16 cellular contexts compared by ENCODE assay signal in genomic region chr11:17811416-17811815, GRCh38.
"Had no signal": no experiment of that assay in that cellular context is flagged by ENCODE, and none has a peak within 500 bp of the region (broad histone marks: within the 10 kb centered on the region; RNA-seq: fewer than 3 reads in every experiment).

No MANE protein-coding gene starts in this region.

- H3K27me3 ChIP-seq: esophagus squamous epithelium, gastroesophageal sphincter, right atrium auricular region, sigmoid colon, upper lobe of left lung, uterus had no signal

- H3K4me3 ChIP-seq: esophagus squamous epithelium, gastroesophageal sphincter, mucosa of descending colon, right atrium auricular region, sigmoid colon, skin epidermis, upper lobe of left lung, uterus had no signal

- H3K36me3 ChIP-seq: esophagus squamous epithelium, gastroesophageal sphincter, right atrium auricular region, sigmoid colon, upper lobe of left lung, uterus had no signal

- ATAC-seq: effector memory CD8-positive, alpha-beta T cell; gastroesophageal sphincter; naive thymus-derived CD8-positive, alpha-beta T cell; stimulated activated naive B cell treated with anti-CD40 and anti-IgM and Interleukin-4, amounts not matched to agents 10 μg/mL and 1 μg/mL and 100 μg/mL, for 72 hours; stimulated activated naive CD8-positive, alpha-beta T cell treated with anti-CD3 and anti-CD28 coated beads, Interleukin-15, amount 100 ng/mL, for 72 hours had no signal

- H3K27ac ChIP-seq: gastroesophageal sphincter, right atrium auricular region, sigmoid colon, skin epidermis, upper lobe of left lung, uterus had no signal

- H3K9me3 ChIP-seq: esophagus squamous epithelium, gastroesophageal sphincter, mucosa of descending colon, right atrium auricular region, sigmoid colon, upper lobe of left lung, uterus had no signal

- DNase-seq: effector memory CD8-positive, alpha-beta T cell; esophagus squamous epithelium; immature natural killer cell; left colon; mucosa of descending colon; naive thymus-derived CD8-positive, alpha-beta T cell; sigmoid colon; stimulated activated CD4-positive, alpha-beta T cell treated with anti-CD3 and anti-CD28 coated beads, Interleukin-2, amount 100 ng/mL, for 24 hours; stimulated activated CD4-positive, alpha-beta T cell treated with anti-CD3 and anti-CD28 coated beads, Interleukin-4, amount 100 ng/mL, for 4 hours; stimulated activated naive B cell treated with anti-CD40 and anti-IgM and Interleukin-4, amounts not matched to agents 10 μg/mL and 1 μg/mL and 100 μg/mL, for 72 hours; stimulated activated naive CD8-positive, alpha-beta T cell treated with anti-CD3 and anti-CD28 coated beads, Interleukin-15, amount 100 ng/mL, for 72 hours; upper lobe of left lung had no signal
